ENCODE assay signal across 14 cellular contexts in genomic region chr7:116726149-116726548, GRCh38. TPM values are rescaled to one million over a fixed set of nuclear protein-coding genes. Genes with fewer than 3 reads are reported as not detected.
DNase-seq lines count a peak whose midpoint lies in the region; ATAC-seq and TF ChIP-seq lines count a peak whose summit lies in the region.
"Had no signal": no experiment of that assay in that cellular context is flagged by ENCODE, and none has a peak within 500 bp of the region (broad histone marks: within the 10 kb centered on the region; RNA-seq: fewer than 3 reads in every experiment).

No MANE protein-coding gene starts in this region.

- H3K4me3 ChIP-seq in trophoblast cell (ENCODE audit: low read depth, low read length), result no peak overlapping the region
- H3K4me3 ChIP-seq: SJCRH30 had no signal

- H3K9me3 ChIP-seq in trophoblast cell (ENCODE audit: insufficient read depth, low read depth, low read length), result no peaks in the 10 kb centered on the region
- H3K9me3 ChIP-seq: SJCRH30 had no signal

- no peak overlapping the region for H3K4me3 Mint-ChIP-seq in stimulated activated effector memory CD8-positive, alpha-beta T cell treated with anti-CD3 and anti-CD28 coated beads, Interleukin-12 subunit alpha, Interleukin-12 subunit beta, amount 100 ng/mL, for 72 hours
- H3K4me3 Mint-ChIP-seq: B cell; CD4-positive, alpha-beta T cell had no signal

- DNase-seq in DMS53 (lab: John Stamatoyannopoulos, UW) (peak; percentile 53), NCI-H69 (lab: John Stamatoyannopoulos, UW) (peak; percentile 32), foreskin keratinocyte (no peak), trophoblast cell (no peak)
- no peak for DNase-seq in stimulated activated effector memory CD8-positive, alpha-beta T cell treated with anti-CD3 and anti-CD28 coated beads, Interleukin-12 subunit alpha, Interleukin-12 subunit beta, amount 100 ng/mL, for 72 hours (ENCODE audit: low spot score in 2 of 2)
- DNase-seq: CD4-positive, alpha-beta T cell; NCI-H2029; NCI-H510A; SJCRH30 had no signal

- TF ChIP-seq CTCF in C4-2B (conservative IDR thresholded peaks at IDR 0.05), result peak; percentile 8; the same call in 1 of the 2 replicates
- peak; percentile 25 for TF ChIP-seq CTCF in foreskin keratinocyte (conservative IDR thresholded peaks at IDR 0.05)

- H3K9ac ChIP-seq in trophoblast cell (ENCODE audit: low read length), result no peak overlapping the region

- no peak overlapping the region for H3K23ac ChIP-seq in trophoblast cell (ENCODE audit: low read length)

- no peak overlapping the region for H3K27ac Mint-ChIP-seq in stimulated activated effector memory CD8-positive, alpha-beta T cell treated with anti-CD3 and anti-CD28 coated beads, Interleukin-12 subunit alpha, Interleukin-12 subunit beta, amount 100 ng/mL, for 72 hours
- H3K27ac Mint-ChIP-seq: B cell; CD4-positive, alpha-beta T cell had no signal

- H4K91ac ChIP-seq in trophoblast cell (ENCODE audit: low read depth, low read length), result no peak overlapping the region

- no peak overlapping the region for H2BK12ac ChIP-seq in trophoblast cell (ENCODE audit: low read length)

- no peaks in the 10 kb centered on the region for H3K79me2 ChIP-seq in trophoblast cell (ENCODE audit: control insufficient read depth, insufficient read depth, low read length, poor library complexity)

- H3K4me1 ChIP-seq in foreskin keratinocyte (no peaks in the 10 kb centered on the region), trophoblast cell (ENCODE audit: control insufficient read depth in 1 of 2, insufficient read depth in 2 of 2, low read length in 2 of 2) (peaks cover 0 to 1% of the 10 kb centered on the region in 2 experiments)

- no peaks in the 10 kb centered on the region for H3K27me3 ChIP-seq in foreskin keratinocyte
- no peaks in the 10 kb centered on the region for H3K27me3 ChIP-seq in trophoblast cell (ENCODE audit: insufficient read depth, low read length)
- H3K27me3 ChIP-seq: SJCRH30 had no signal

- no peaks in the 10 kb centered on the region for H3K36me3 ChIP-seq in trophoblast cell (ENCODE audit: control insufficient read depth in 1 of 2, insufficient read depth in 2 of 2, low read length in 2 of 2)

- ATAC-seq in foreskin keratinocyte, result peak; percentile 38
- no peak for ATAC-seq in activated CD4-positive, CD25-positive, alpha-beta regulatory T cell treated with anti-CD3 and anti-CD28 coated beads, Interleukin-2, amount 50 U/mL, for 24 hours
- no peak for ATAC-seq in stimulated activated effector memory CD8-positive, alpha-beta T cell treated with anti-CD3 and anti-CD28 coated beads, Interleukin-12 subunit alpha, Interleukin-12 subunit beta, amount 100 ng/mL, for 72 hours

- no peaks in the 10 kb centered on the region for H3K79me1 ChIP-seq in trophoblast cell (ENCODE audit: low read length)

- no peak overlapping the region for H2AFZ ChIP-seq in trophoblast cell (ENCODE audit: insufficient read depth, low read length, poor library complexity)

- no peak overlapping the region for H4K12ac ChIP-seq in trophoblast cell (ENCODE audit: low read depth, low read length)

- H3K4me1 Mint-ChIP-seq in stimulated activated effector memory CD8-positive, alpha-beta T cell treated with anti-CD3 and anti-CD28 coated beads, Interleukin-12 subunit alpha, Interleukin-12 subunit beta, amount 100 ng/mL, for 72 hours, result no peaks in the 10 kb centered on the region
- H3K4me1 Mint-ChIP-seq: B cell had no signal

- no peak overlapping the region for H3K18ac ChIP-seq in trophoblast cell (ENCODE audit: low read length)

- H3K14ac ChIP-seq in trophoblast cell (ENCODE audit: low read length), result no peak overlapping the region

- no peak overlapping the region for H3K4ac ChIP-seq in trophoblast cell (ENCODE audit: low read depth, low read length)

- WGBS in trophoblast cell (ENCODE audit: extremely low coverage, insufficient coverage, insufficient read length), result no CpG with 5 or more reads among the region's 3 CpGs

- no peak overlapping the region for H3K4me2 ChIP-seq in trophoblast cell (ENCODE audit: low read length)

- H3K27ac ChIP-seq in C4-2B (no peak overlapping the region), foreskin keratinocyte (no peak overlapping the region), trophoblast cell (ENCODE audit: low read depth, low read length) (no peak overlapping the region)
- H3K27ac ChIP-seq: RWPE1, SJCRH30 had no signal

- H3K9me3 Mint-ChIP-seq in stimulated activated effector memory CD8-positive, alpha-beta T cell treated with anti-CD3 and anti-CD28 coated beads, Interleukin-12 subunit alpha, Interleukin-12 subunit beta, amount 100 ng/mL, for 72 hours, result no peaks in the 10 kb centered on the region
- H3K9me3 Mint-ChIP-seq: CD4-positive, alpha-beta T cell had no signal

- H2BK120ac ChIP-seq in trophoblast cell (ENCODE audit: insufficient read depth, low read length, poor library complexity), result no peak overlapping the region

- no peak overlapping the region for H2AK5ac ChIP-seq in trophoblast cell (ENCODE audit: low read length)

- H2BK5ac ChIP-seq in trophoblast cell (ENCODE audit: low read depth, low read length, poor library complexity), result no peak overlapping the region

- no peaks in the 10 kb centered on the region for H3K36me3 Mint-ChIP-seq in stimulated activated effector memory CD8-positive, alpha-beta T cell treated with anti-CD3 and anti-CD28 coated beads, Interleukin-12 subunit alpha, Interleukin-12 subunit beta, amount 100 ng/mL, for 72 hours

- no peak overlapping the region for H4K8ac ChIP-seq in trophoblast cell (ENCODE audit: low read depth, low read length)

RNA-seq across cellular contexts. Expression of gene MET, which starts 54.2 kb away (rescaled TPM):
- total RNA-seq in foreskin keratinocyte, result 147 and 157 TPM in 2 replicates
- polyA plus RNA-seq in foreskin keratinocyte, result 26.7 and 30.7 TPM in 2 replicates
- polyA plus RNA-seq in trophoblast cell (2013), result 16.2 and 16.3 TPM in 2 replicates
- total RNA-seq: OCI-LY7 had no signal

Comparison
In these comparisons a context has a peak if more than half of its experiments do, and no peak if none do; other contexts are left out.
1. DNase-seq: peak in DMS53 (single experiment) and NCI-H69 (single experiment); none in foreskin keratinocyte (0 of 2), trophoblast cell (0 of 2) and stimulated activated effector memory CD8-positive, alpha-beta T cell treated with anti-CD3 and anti-CD28 coated beads, Interleukin-12 subunit alpha, Interleukin-12 subunit beta, amount 100 ng/mL, for 72 hours (0 of 2).